1 cellular context compared by ENCODE assay signal in the genomic region with DNA sequence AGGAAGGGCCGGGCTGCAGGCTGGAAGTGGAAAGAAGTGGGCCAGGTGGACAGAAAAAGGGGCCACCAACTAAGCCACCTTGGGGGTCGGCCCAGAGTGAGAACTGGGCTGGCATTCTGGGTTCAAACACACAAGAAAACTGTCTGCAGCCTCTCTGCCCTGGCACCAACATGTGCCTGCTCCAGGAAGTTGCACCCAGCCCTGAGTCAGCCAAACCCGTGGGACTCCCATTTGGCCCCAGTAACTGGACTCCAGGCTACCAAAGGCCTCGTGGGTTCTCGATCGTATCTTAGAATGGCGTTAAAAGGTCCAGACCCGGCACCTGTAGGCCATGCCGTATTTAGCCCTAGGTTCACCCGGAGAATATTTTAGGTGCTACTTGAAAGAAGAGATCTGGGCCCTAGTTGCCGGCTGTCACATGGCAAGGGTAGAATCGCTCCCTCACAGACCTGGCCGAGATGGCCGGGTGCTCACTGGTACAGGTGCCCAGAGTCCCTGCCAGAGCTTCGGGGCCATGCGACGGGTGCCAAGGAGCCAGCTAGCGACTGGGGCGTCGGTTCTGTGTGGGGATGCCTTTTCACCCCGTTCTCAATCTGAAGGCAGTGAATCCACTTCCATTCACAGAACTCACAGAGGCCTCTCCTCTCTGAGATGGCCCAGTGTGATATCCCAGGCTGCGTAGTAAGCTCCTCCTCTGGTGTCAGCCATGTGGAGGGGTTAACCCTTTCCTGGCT.
TF ChIP-seq lines count a peak whose summit lies in the region.

No MANE protein-coding gene starts in this region.

TF ChIP-seq in HepG2, 621 proteins besides CTCF, POLR2A, EP300 and RAD21 (continued from another document and continues in another):
- TF ChIP-seq AKNA (CRISPR knock-in tag; IDR thresholded peaks at IDR 0.05; ENCODE audit: borderline replicate concordance) (0 out of 2 replicates have a peak, but pooled peaks have one; percentile 54), ZNF652 (CRISPR knock-in tag; IDR thresholded peaks at IDR 0.05; ENCODE audit: borderline replicate concordance, low read depth) (peak; percentile 91), CCDC6 (CRISPR knock-in tag; IDR thresholded peaks at IDR 0.05) (no peak), KLF15 (CRISPR knock-in tag; IDR thresholded peaks at IDR 0.05; ENCODE audit: borderline replicate concordance) (no peak), FOSL2 (CRISPR knock-in tag; IDR thresholded peaks at IDR 0.05) (no peak), JUNB (CRISPR knock-in tag; IDR thresholded peaks at IDR 0.05; ENCODE audit: borderline replicate concordance) (no peak), SRY (CRISPR knock-in tag; IDR thresholded peaks at IDR 0.05) (no peak), ZNF44 (CRISPR knock-in tag; IDR thresholded peaks at IDR 0.05) (no peak), ZNF772 (CRISPR knock-in tag; IDR thresholded peaks at IDR 0.05) (no peak), NFYC (CRISPR knock-in tag; IDR thresholded peaks at IDR 0.05) (no peak), SNAPC5 (CRISPR knock-in tag; IDR thresholded peaks at IDR 0.05; ENCODE audit: borderline replicate concordance) (no peak), TRIM24 (CRISPR knock-in tag; IDR thresholded peaks at IDR 0.05) (no peak), ZZZ3 (CRISPR knock-in tag; IDR thresholded peaks at IDR 0.05; ENCODE audit: borderline replicate concordance) (no peak), SIN3A (IDR thresholded peaks at IDR 0.05; ENCODE audit: borderline replicate concordance, low read depth, low read length) (no peak), ZNF724P (CRISPR knock-in tag; IDR thresholded peaks at IDR 0.05; ENCODE audit: borderline replicate concordance) (0 out of 2 replicates have a peak, but pooled peaks have one; percentile 34), MAZ (IDR thresholded peaks at IDR 0.05; ENCODE audit: borderline replicate concordance, low read depth, low read length) (no peak), MAZ (CRISPR knock-in tag; IDR thresholded peaks at IDR 0.05; ENCODE audit: low read depth) (no peak), ZNF326 (CRISPR knock-in tag; IDR thresholded peaks at IDR 0.05; ENCODE audit: borderline replicate concordance) (no peak), ZNF224 (CRISPR knock-in tag; IDR thresholded peaks at IDR 0.05) (0 out of 2 replicates have a peak, but pooled peaks have one; percentile 4), AGO1 (IDR thresholded peaks at IDR 0.05; ENCODE audit: low read depth, low read length, poor library complexity, severe bottlenecking) (peak; percentile 52), RORA (CRISPR knock-in tag; IDR thresholded peaks at IDR 0.05) (no peak), FOXP4 (CRISPR knock-in tag; IDR thresholded peaks at IDR 0.05) (no peak), CC2D1A (CRISPR knock-in tag; IDR thresholded peaks at IDR 0.05) (no peak), TOPORS (CRISPR knock-in tag; IDR thresholded peaks at IDR 0.05) (no peak), GZF1 (CRISPR knock-in tag; IDR thresholded peaks at IDR 0.05) (no peak), PREB (CRISPR knock-in tag; IDR thresholded peaks at IDR 0.05) (0 out of 2 replicates have a peak, but pooled peaks have one; percentile 18), HMG20A (CRISPR knock-in tag; IDR thresholded peaks at IDR 0.05; ENCODE audit: borderline replicate concordance) (no peak), FOXO4 (CRISPR knock-in tag; conservative IDR thresholded peaks at IDR 0.05) (no peak), WIZ (CRISPR knock-in tag; IDR thresholded peaks at IDR 0.05) (no peak), NR2C2 (CRISPR knock-in tag; IDR thresholded peaks at IDR 0.05; ENCODE audit: borderline replicate concordance) (no peak), PPARG (CRISPR knock-in tag; conservative IDR thresholded peaks at IDR 0.05) (no peak), ZNF12 (CRISPR knock-in tag; IDR thresholded peaks at IDR 0.05) (no peak), AKAP8 (CRISPR knock-in tag; IDR thresholded peaks at IDR 0.05) (peak; percentile 60; the same call in 1 of the 2 replicates), HIC2 (CRISPR knock-in tag; IDR thresholded peaks at IDR 0.05; ENCODE audit: low read depth) (no peak), HNRNPL (IDR thresholded peaks at IDR 0.05; ENCODE audit: low read depth, low read length) (0 out of 2 replicates have a peak, but pooled peaks have one; percentile 27), ZNF740 (CRISPR knock-in tag; IDR thresholded peaks at IDR 0.05) (no peak)
- TF ChIP-seq, protein P1, sequence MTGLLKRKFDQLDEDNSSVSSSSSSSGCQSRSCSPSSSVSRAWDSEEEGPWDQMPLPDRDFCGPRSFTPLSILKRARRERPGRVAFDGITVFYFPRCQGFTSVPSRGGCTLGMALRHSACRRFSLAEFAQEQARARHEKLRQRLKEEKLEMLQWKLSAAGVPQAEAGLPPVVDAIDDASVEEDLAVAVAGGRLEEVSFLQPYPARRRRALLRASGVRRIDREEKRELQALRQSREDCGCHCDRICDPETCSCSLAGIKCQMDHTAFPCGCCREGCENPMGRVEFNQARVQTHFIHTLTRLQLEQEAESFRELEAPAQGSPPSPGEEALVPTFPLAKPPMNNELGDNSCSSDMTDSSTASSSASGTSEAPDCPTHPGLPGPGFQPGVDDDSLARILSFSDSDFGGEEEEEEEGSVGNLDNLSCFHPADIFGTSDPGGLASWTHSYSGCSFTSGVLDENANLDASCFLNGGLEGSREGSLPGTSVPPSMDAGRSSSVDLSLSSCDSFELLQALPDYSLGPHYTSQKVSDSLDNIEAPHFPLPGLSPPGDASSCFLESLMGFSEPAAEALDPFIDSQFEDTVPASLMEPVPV (CRISPR knock-in tag; IDR thresholded peaks at IDR 0.05), result no peak
- TF ChIP-seq, protein P2, sequence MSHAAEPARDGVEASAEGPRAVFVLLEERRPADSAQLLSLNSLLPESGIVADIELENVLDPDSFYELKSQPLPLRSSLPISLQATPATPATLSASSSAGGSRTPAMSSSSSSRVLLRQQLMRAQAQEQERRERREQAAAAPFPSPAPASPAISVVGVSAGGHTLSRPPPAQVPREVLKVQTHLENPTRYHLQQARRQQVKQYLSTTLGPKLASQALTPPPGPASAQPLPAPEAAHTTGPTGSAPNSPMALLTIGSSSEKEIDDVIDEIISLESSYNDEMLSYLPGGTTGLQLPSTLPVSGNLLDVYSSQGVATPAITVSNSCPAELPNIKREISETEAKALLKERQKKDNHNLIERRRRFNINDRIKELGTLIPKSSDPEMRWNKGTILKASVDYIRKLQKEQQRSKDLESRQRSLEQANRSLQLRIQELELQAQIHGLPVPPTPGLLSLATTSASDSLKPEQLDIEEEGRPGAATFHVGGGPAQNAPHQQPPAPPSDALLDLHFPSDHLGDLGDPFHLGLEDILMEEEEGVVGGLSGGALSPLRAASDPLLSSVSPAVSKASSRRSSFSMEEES (CRISPR knock-in tag; IDR thresholded peaks at IDR 0.05), result no peak
- TF ChIP-seq, protein P3, sequence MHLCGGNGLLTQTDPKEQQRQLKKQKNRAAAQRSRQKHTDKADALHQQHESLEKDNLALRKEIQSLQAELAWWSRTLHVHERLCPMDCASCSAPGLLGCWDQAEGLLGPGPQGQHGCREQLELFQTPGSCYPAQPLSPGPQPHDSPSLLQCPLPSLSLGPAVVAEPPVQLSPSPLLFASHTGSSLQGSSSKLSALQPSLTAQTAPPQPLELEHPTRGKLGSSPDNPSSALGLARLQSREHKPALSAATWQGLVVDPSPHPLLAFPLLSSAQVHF (CRISPR knock-in tag; IDR thresholded peaks at IDR 0.05), result no peak
- TF ChIP-seq, protein P4, sequence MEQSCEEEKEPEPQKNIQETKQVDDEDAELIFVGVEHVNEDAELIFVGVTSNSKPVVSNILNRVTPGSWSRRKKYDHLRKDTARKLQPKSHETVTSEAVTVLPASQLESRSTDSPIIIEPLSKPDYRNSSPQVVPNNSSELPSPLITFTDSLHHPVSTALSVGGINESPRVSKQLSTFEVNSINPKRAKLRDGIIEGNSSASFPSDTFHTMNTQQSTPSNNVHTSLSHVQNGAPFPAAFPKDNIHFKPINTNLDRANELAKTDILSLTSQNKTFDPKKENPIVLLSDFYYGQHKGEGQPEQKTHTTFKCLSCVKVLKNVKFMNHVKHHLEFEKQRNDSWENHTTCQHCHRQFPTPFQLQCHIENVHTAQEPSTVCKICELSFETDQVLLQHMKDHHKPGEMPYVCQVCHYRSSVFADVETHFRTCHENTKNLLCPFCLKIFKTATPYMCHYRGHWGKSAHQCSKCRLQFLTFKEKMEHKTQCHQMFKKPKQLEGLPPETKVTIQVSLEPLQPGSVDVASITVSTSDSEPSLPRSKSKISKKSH (CRISPR knock-in tag; IDR thresholded peaks at IDR 0.05; ENCODE audit: borderline replicate concordance), result 0 out of 2 replicates have a peak, but pooled peaks have one; percentile 22
